ENCODE assay signal across 23 cellular contexts in the genomic region with DNA sequence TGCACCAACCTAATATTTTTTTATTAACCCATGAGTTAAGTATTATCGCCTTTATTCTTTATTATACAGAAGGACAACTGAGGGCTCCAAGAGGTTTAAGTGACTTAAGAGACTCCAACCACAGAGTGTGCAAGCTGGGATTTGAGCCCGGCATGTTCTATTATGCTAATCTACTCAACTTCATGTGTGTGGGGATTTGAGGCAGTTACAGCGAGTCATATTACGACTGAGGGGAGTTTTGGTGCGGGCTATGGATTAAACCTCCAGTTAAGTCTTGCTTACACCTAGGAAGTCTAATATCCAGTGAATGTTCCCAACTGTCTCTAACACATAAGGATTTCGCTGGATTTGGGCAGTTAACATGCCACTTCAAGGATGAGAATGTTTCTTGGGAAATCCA.
"Had no signal": no experiment of that assay in that cellular context is flagged by ENCODE, and none has a peak within 500 bp of the region (broad histone marks: within the 10 kb centered on the region; RNA-seq: fewer than 3 reads in every experiment).

No MANE protein-coding gene starts in this region.

- H3K4me1 Mint-ChIP-seq: activated CD4-positive, alpha-beta T cell treated with anti-CD3 and anti-CD28 coated beads, Interleukin-2, amount 10 ng/mL, durations not matched to agents 7 days and 5 days; activated naive CD4-positive, alpha-beta T cell treated with anti-CD3 and anti-CD28 coated beads, Interleukin-2, amount 50 U/mL, for 24 hours; memory B cell; naive B cell; neural progenitor cell; stimulated activated effector memory CD8-positive, alpha-beta T cell treated with anti-CD3 and anti-CD28 coated beads, Interleukin-12 subunit alpha, Interleukin-12 subunit beta, amount 100 ng/mL, for 72 hours had no signal

- H3K4me3 ChIP-seq: ascending aorta, mucosa of descending colon, neural progenitor cell, ovary, psoas muscle, skin epidermis, stomach, vagina had no signal

- H3K36me3 Mint-ChIP-seq: activated naive CD4-positive, alpha-beta T cell treated with anti-CD3 and anti-CD28 coated beads, Interleukin-2, amount 50 U/mL, for 24 hours; memory B cell; neural progenitor cell; stimulated activated effector memory CD8-positive, alpha-beta T cell treated with anti-CD3 and anti-CD28 coated beads, Interleukin-12 subunit alpha, Interleukin-12 subunit beta, amount 100 ng/mL, for 72 hours had no signal

- H3K36me3 ChIP-seq: ascending aorta, neural progenitor cell, ovary, stomach, vagina had no signal

- H3K9me3 Mint-ChIP-seq: activated naive CD4-positive, alpha-beta T cell treated with anti-CD3 and anti-CD28 coated beads, Interleukin-2, amount 50 U/mL, for 24 hours; activated T-cell treated with anti-CD3 and anti-CD28 coated beads, Interleukin-2, amount 50 U/mL, for 4 hours; stimulated activated effector memory CD8-positive, alpha-beta T cell treated with anti-CD3 and anti-CD28 coated beads, Interleukin-12 subunit alpha, Interleukin-12 subunit beta, amount 100 ng/mL, for 72 hours had no signal

- H3K27ac Mint-ChIP-seq: activated CD4-positive, alpha-beta T cell treated with anti-CD3 and anti-CD28 coated beads, Interleukin-2, amount 10 ng/mL, durations not matched to agents 7 days and 5 days; activated naive CD4-positive, alpha-beta T cell treated with anti-CD3 and anti-CD28 coated beads, Interleukin-2, amount 50 U/mL, for 24 hours; memory B cell; naive B cell; neural progenitor cell; stimulated activated effector memory CD8-positive, alpha-beta T cell treated with anti-CD3 and anti-CD28 coated beads, Interleukin-12 subunit alpha, Interleukin-12 subunit beta, amount 100 ng/mL, for 72 hours had no signal

- H3K9me3 ChIP-seq: ascending aorta, mucosa of descending colon, ovary, psoas muscle, vagina had no signal

- H3K27ac ChIP-seq: ascending aorta, neural progenitor cell, ovary, psoas muscle, stomach, vagina had no signal

- H3K9ac ChIP-seq: neural progenitor cell had no signal

- DNase-seq: activated CD4-positive, alpha-beta T cell treated with anti-CD3 and anti-CD28 coated beads, Interleukin-2, amount 10 ng/mL, durations not matched to agents 7 days and 5 days; activated CD8-positive, alpha-beta memory T cell treated with anti-CD3 and anti-CD28 coated beads, Interleukin-2, amount 50 U/mL, for 4 hours; activated effector memory CD4-positive, alpha-beta T cell treated with anti-CD3 and anti-CD28 coated beads, Interleukin-2, amount 50 U/mL, for 16 hours; activated T-cell treated with anti-CD3 and anti-CD28 coated beads, Interleukin-2, amount 50 U/mL, for 4 hours; cerebellar nuclear complex; cortex of kidney; effector CD4-positive, alpha-beta T cell; mucosa of descending colon; naive B cell; ovary; psoas muscle; right cardiac atrium; stimulated activated CD4-positive, alpha-beta T cell treated with anti-CD3 and anti-CD28 coated beads, Interleukin-4, amount 100 ng/mL, for 1 hour; stomach; T1000; trophoblast cell had no signal

- H3K27me3 Mint-ChIP-seq: activated CD4-positive, alpha-beta T cell treated with anti-CD3 and anti-CD28 coated beads, Interleukin-2, amount 10 ng/mL, durations not matched to agents 7 days and 5 days had no signal

- H3K4me3 Mint-ChIP-seq: activated CD4-positive, alpha-beta T cell treated with anti-CD3 and anti-CD28 coated beads, Interleukin-2, amount 10 ng/mL, durations not matched to agents 7 days and 5 days; activated naive CD4-positive, alpha-beta T cell treated with anti-CD3 and anti-CD28 coated beads, Interleukin-2, amount 50 U/mL, for 24 hours; activated T-cell treated with anti-CD3 and anti-CD28 coated beads, Interleukin-2, amount 50 U/mL, for 4 hours; memory B cell; naive B cell; neural progenitor cell; stimulated activated effector memory CD8-positive, alpha-beta T cell treated with anti-CD3 and anti-CD28 coated beads, Interleukin-12 subunit alpha, Interleukin-12 subunit beta, amount 100 ng/mL, for 72 hours had no signal
